ENCODE assay signal across 11 cellular contexts in genomic region chr18:56873441-56874140, GRCh38.
DNase-seq lines count a peak whose midpoint lies in the region; ATAC-seq and TF ChIP-seq lines count a peak whose summit lies in the region.
"Had no signal": no experiment of that assay in that cellular context is flagged by ENCODE, and none has a peak within 500 bp of the region (broad histone marks: within the 10 kb centered on the region; RNA-seq: fewer than 3 reads in every experiment).

No MANE protein-coding gene starts in this region.

- H3K9ac ChIP-seq in endodermal cell (ENCODE audit: extremely low read depth, low read length, poor library complexity, severe bottlenecking), result no peak overlapping the region

- H3K4me3 Mint-ChIP-seq in endodermal cell (peak overlapping the region; percentile 1), nephron (no peak overlapping the region)

- H3K36me3 ChIP-seq in H7 (replicated peaks; ENCODE audit: control insufficient read depth, insufficient read depth, low read length), result no peaks in the 10 kb centered on the region
- no peaks in the 10 kb centered on the region for H3K36me3 ChIP-seq in endodermal cell (ENCODE audit: control insufficient read depth, insufficient read depth, low read length)
- H3K36me3 ChIP-seq in breast epithelium, result no peaks in the 10 kb centered on the region

- H3K27me3 Mint-ChIP-seq in endodermal cell (ENCODE audit: insufficient read depth), result no peaks in the 10 kb centered on the region
- H3K27me3 Mint-ChIP-seq in nephron (ENCODE audit: low read depth), result no peaks in the 10 kb centered on the region

- DNase-seq in H7 (peak; percentile 25), NCI-H510A (lab: John Stamatoyannopoulos, UW) (peak; percentile 50), endodermal cell (peak; percentile 72), DMS79 treated with DMSO at 0.1 percent for 48 hours (lab: John Stamatoyannopoulos, UW) (no peak), UCSD-AML1 (lab: John Stamatoyannopoulos, UW; ENCODE audit: unreplicated experiment) (no peak), breast epithelium (ENCODE audit: low spot score in 2 of 2) (no peak)
- DNase-seq: activated CD4-positive, alpha-beta T cell treated with anti-CD3 and anti-CD28 coated beads, Interleukin-2, amount 50 U/mL, for 48 hours; Caco-2; kidney had no signal

- WGBS in endodermal cell (ENCODE audit: insufficient coverage in 1 of 2, insufficient read length in 1 of 2), 2 experiments, result 30 to 37% methylated on average over 5 to 6 of the region's 6 CpGs

- TF ChIP-seq POLR2A in breast epithelium (IDR thresholded peaks at IDR 0.05), result no peak
- no peak for TF ChIP-seq POLR2A in GM18505 (IDR thresholded peaks at IDR 0.05; ENCODE audit: borderline replicate concordance, extremely low read depth, insufficient read depth, insufficient read length)

- H3K36me3 Mint-ChIP-seq in endodermal cell (ENCODE audit: low read depth) (no peaks in the 10 kb centered on the region), nephron (ENCODE audit: low read depth) (no peaks in the 10 kb centered on the region)

- intact Hi-C loops in breast epithelium (cut with DNase I; ENCODE audit: low total_unique reads), result no loop called here

- H3K27ac Mint-ChIP-seq in endodermal cell (no peak overlapping the region), nephron (peak overlapping the region in 2 of 3 experiments; percentile 10 to 63)

- H3K9me3 Mint-ChIP-seq in endodermal cell (no peaks in the 10 kb centered on the region), nephron (no peaks in the 10 kb centered on the region)

- no peak for ATAC-seq in GM18505 (IDR thresholded peaks at IDR 0.05; ENCODE audit: unreplicated experiment)

- no peak overlapping the region for H3K4me3 ChIP-seq in H7 (ENCODE audit: insufficient read depth, low read depth, low read length)
- peak overlapping the region; percentile 10 for H3K4me3 ChIP-seq in endodermal cell (ENCODE audit: low read length)
- no peak overlapping the region for H3K4me3 ChIP-seq in breast epithelium

- H3K27me3 ChIP-seq in H7 (ENCODE audit: control insufficient read depth, insufficient read depth, low read length) (no peaks in the 10 kb centered on the region), endodermal cell (ENCODE audit: control insufficient read depth, insufficient read depth, low read length, poor library complexity, severe bottlenecking) (no peaks in the 10 kb centered on the region), breast epithelium (no peaks in the 10 kb centered on the region)

- H3K9me3 ChIP-seq in endodermal cell (ENCODE audit: control insufficient read depth, low read length), result no peaks in the 10 kb centered on the region
- H3K9me3 ChIP-seq in breast epithelium, result no peaks in the 10 kb centered on the region
- H3K9me3 ChIP-seq: Caco-2 had no signal

- TF ChIP-seq CTCF in endodermal cell (conservative IDR thresholded peaks at IDR 0.05) (no peak), nephron (IDR thresholded peaks at IDR 0.05; ENCODE audit: unreplicated experiment in 3 of 3) (no peak), breast epithelium (IDR thresholded peaks at IDR 0.05) (no peak)

- H3K4me1 ChIP-seq in endodermal cell (ENCODE audit: control insufficient read depth, insufficient read depth, low read length), result peaks cover 3% of the 10 kb centered on the region
- H3K4me1 ChIP-seq in breast epithelium, result no peaks in the 10 kb centered on the region
- H3K4me1 ChIP-seq: Caco-2 had no signal

- H3K27ac ChIP-seq in endodermal cell (ENCODE audit: low read depth, low read length) (peak overlapping the region; percentile 65), breast epithelium (no peak overlapping the region)

- H3K4me1 Mint-ChIP-seq in endodermal cell (peaks cover 21% of the 10 kb centered on the region), nephron (peaks cover 10% of the 10 kb centered on the region)

Comparison
In these comparisons a context has a peak if more than half of its experiments do, and no peak if none do; other contexts are left out.
1. DNase-seq: peak in H7 (single experiment), NCI-H510A (single experiment) and endodermal cell (single experiment); none in DMS79 treated with DMSO at 0.1 percent for 48 hours (single experiment), UCSD-AML1 (single experiment) and breast epithelium (0 of 2).